1 cellular context compared by ENCODE assay signal in the genomic region with DNA sequence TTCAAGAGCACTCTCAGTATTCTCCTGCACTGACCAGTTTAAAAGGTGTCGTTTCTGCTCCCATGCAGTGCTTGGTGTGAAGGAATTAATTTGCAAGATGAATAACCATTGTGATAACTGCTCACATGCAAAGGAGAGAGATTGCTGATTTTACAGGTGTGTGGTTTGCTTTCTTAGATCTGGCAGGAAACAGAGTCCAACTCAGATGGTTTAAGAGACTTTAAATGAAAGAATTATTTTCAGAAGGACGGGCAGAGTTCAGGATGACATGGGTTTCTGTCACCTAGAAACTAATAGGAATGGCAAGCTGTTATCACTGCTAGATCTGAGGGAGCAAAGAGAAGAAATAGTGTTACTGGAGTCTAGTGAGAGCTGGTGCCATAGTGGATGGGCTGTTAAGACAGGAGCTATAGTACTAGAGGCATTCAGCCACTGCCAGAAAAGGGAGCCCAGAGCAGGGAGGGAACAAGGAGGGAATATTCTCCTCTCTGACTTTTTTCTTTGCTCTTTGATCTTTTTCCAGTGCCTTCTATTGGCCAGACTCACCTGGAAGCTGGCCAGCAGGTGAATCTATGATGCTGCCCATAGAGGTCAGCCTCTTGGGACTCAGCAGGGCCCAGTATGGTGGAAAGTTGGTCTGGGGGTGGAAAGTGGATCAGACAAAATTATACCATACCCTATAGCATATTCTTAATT.
TF ChIP-seq lines count a peak whose summit lies in the region.

No MANE protein-coding gene starts in this region.

TF ChIP-seq in neural cell, 6 proteins besides CTCF, POLR2A, EP300 and RAD21 (continued from another document):
- TF ChIP-seq, protein P1, sequence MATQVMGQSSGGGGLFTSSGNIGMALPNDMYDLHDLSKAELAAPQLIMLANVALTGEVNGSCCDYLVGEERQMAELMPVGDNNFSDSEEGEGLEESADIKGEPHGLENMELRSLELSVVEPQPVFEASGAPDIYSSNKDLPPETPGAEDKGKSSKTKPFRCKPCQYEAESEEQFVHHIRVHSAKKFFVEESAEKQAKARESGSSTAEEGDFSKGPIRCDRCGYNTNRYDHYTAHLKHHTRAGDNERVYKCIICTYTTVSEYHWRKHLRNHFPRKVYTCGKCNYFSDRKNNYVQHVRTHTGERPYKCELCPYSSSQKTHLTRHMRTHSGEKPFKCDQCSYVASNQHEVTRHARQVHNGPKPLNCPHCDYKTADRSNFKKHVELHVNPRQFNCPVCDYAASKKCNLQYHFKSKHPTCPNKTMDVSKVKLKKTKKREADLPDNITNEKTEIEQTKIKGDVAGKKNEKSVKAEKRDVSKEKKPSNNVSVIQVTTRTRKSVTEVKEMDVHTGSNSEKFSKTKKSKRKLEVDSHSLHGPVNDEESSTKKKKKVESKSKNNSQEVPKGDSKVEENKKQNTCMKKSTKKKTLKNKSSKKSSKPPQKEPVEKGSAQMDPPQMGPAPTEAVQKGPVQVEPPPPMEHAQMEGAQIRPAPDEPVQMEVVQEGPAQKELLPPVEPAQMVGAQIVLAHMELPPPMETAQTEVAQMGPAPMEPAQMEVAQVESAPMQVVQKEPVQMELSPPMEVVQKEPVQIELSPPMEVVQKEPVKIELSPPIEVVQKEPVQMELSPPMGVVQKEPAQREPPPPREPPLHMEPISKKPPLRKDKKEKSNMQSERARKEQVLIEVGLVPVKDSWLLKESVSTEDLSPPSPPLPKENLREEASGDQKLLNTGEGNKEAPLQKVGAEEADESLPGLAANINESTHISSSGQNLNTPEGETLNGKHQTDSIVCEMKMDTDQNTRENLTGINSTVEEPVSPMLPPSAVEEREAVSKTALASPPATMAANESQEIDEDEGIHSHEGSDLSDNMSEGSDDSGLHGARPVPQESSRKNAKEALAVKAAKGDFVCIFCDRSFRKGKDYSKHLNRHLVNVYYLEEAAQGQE (IDR thresholded peaks at IDR 0.05; ENCODE audit: borderline replicate concordance), result no peak
- no peak for TF ChIP-seq MXI1 (conservative IDR thresholded peaks at IDR 0.05; ENCODE audit: poor library complexity, severe bottlenecking)
